In the genomic region with DNA sequence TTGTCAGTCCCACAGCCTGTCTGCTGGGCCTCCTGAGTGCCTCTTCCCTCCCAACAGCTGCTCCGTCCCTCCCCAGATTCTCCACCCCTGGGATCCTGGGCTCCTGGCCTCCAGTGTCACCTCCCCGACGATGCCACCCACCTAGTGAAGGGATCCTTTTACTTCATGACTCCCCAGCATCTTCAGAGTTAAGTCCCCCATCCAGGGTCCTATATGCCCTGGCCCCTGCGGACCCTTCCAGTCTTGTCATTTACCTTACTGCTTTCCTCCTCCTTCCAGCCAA, we compare ENCODE assay signal across 13 cellular contexts. TPM values are rescaled to one million over a fixed set of nuclear protein-coding genes. Genes with fewer than 3 reads are reported as not detected.
A peak's percentile ranks its signal among the peaks of the same experiment; 100 is the strongest.
DNase-seq lines count a peak whose midpoint lies in the region; ATAC-seq, FAIRE-seq and TF ChIP-seq lines count a peak whose summit lies in the region.
"Had no signal": no experiment of that assay in that cellular context is flagged by ENCODE, and none has a peak within 500 bp of the region (broad histone marks: within the 10 kb centered on the region; RNA-seq: fewer than 3 reads in every experiment).

No MANE protein-coding gene starts in this region.

- no peak for TF ChIP-seq RAD21 in HCT116 (IDR thresholded peaks at IDR 0.05; ENCODE audit: low read depth)

- H3K27me3 ChIP-seq in HCT116 (ENCODE audit: insufficient read depth, low read length) (no peaks in the 10 kb centered on the region), sigmoid colon (no peaks in the 10 kb centered on the region)

- no TSS peak for BruUV-seq in HCT116 (replicated peaks; lab: Mats Ljungman, UMichigan)

- 82 to 83% methylated on average over 4 of the region's 4 CpGs for WGBS in sigmoid colon, 2 donors

- TF ChIP-seq CTCF in HCT116 (IDR thresholded peaks at IDR 0.05 in 2 of 3, conservative IDR thresholded peaks at IDR 0.05 in 1 of 3; ENCODE audit: borderline replicate concordance in 1 of 3, insufficient read depth in 1 of 3, low read depth in 2 of 3, low read length in 2 of 3) (no peak), kidney (IDR thresholded peaks at IDR 0.05; ENCODE audit: borderline replicate concordance, extremely low read depth, insufficient read depth) (no peak), sigmoid colon (IDR thresholded peaks at IDR 0.05) (no peak)

- H2AFZ ChIP-seq in HCT116 (ENCODE audit: low read depth, low read length, poor library complexity, severe bottlenecking) = no peak overlapping the region

- no peaks in the 10 kb centered on the region for H3K9me2 ChIP-seq in HCT116 (ENCODE audit: insufficient read depth)

- H3K36me3 ChIP-seq in HCT116 (ENCODE audit: control insufficient read depth in 1 of 2, insufficient read depth in 2 of 2, low read length in 2 of 2) (peaks cover 5% of the 10 kb centered on the region in 2 experiments; a peak in 2 of 4 replicates), kidney (ENCODE audit: control insufficient read depth in 1 of 2, insufficient read depth in 2 of 2, low read length in 2 of 2) (peaks cover under 1 to 6% of the 10 kb centered on the region in 2 donors), sigmoid colon (peaks cover 0 to 5% (median 3%) of the 10 kb centered on the region in 4 donors)

- no peaks in the 10 kb centered on the region for H3K9me3 Mint-ChIP-seq in activated T-helper 1 cell treated with anti-CD3 and anti-CD28 coated beads, Interleukin-12 subunit alpha, Interleukin-12 subunit beta, Interleukin-2, Interleukin-4 antibody, amounts not matched to agents 30 ng/mL and 10 ng/mL and 1 ng/mL, durations not matched to agents 14 hours and 24 hours and 36 hours
- H3K9me3 Mint-ChIP-seq: memory B cell had no signal

- peaks cover 8% of the 10 kb centered on the region for H3K79me2 ChIP-seq in HCT116 (ENCODE audit: insufficient read depth, low read length)

- no peaks in the 10 kb centered on the region for H3K9me3 ChIP-seq in HCT116 (ENCODE audit: control insufficient read depth in 1 of 2, insufficient read depth in 1 of 2, low read depth in 1 of 2, low read length in 2 of 2)
- no peaks in the 10 kb centered on the region for H3K9me3 ChIP-seq in kidney (ENCODE audit: control insufficient read depth in 1 of 2, low read length in 2 of 2)
- no peaks in the 10 kb centered on the region for H3K9me3 ChIP-seq in sigmoid colon

- H3K4me2 ChIP-seq in HCT116 (ENCODE audit: low read length) = peak overlapping the region; percentile 84

- FAIRE-seq in kidney (lab: Jason Lieb, UNC) = no peak
- FAIRE-seq in GM19239 (lab: Jason Lieb, UNC) = no peak
- FAIRE-seq: frontal cortex had no signal

- H3K27me3 Mint-ChIP-seq in activated T-helper 1 cell treated with anti-CD3 and anti-CD28 coated beads, Interleukin-12 subunit alpha, Interleukin-12 subunit beta, Interleukin-2, Interleukin-4 antibody, amounts not matched to agents 30 ng/mL and 10 ng/mL and 1 ng/mL, durations not matched to agents 14 hours and 24 hours and 36 hours (ENCODE audit: insufficient read depth) = peaks cover 3% of the 10 kb centered on the region
- H3K27me3 Mint-ChIP-seq: memory B cell had no signal

- H3K27ac ChIP-seq in HCT116 (ENCODE audit: low read depth, low read length) (peak overlapping the region; percentile 68), kidney (ENCODE audit: low read depth in 2 of 2, low read length in 2 of 2) (peak overlapping the region; percentile 88 to 93), sigmoid colon (peak overlapping the region; percentile 60 to 67 (median 65))

- H3K9ac ChIP-seq in HCT116 (ENCODE audit: low read length) (peak overlapping the region; percentile 37), kidney (ENCODE audit: low read length in 2 of 2) (peak overlapping the region; percentile 18 to 43)

- H3K4me1 Mint-ChIP-seq in activated T-helper 1 cell treated with anti-CD3 and anti-CD28 coated beads, Interleukin-12 subunit alpha, Interleukin-12 subunit beta, Interleukin-2, Interleukin-4 antibody, amounts not matched to agents 30 ng/mL and 10 ng/mL and 1 ng/mL, durations not matched to agents 14 hours and 24 hours and 36 hours (ENCODE audit: low read depth) = peaks cover 26% of the 10 kb centered on the region

- no peaks in the 10 kb centered on the region for H4K20me1 ChIP-seq in HCT116 (ENCODE audit: insufficient read depth)

- H3K4me3 Mint-ChIP-seq in activated T-helper 1 cell treated with anti-CD3 and anti-CD28 coated beads, Interleukin-12 subunit alpha, Interleukin-12 subunit beta, Interleukin-2, Interleukin-4 antibody, amounts not matched to agents 30 ng/mL and 10 ng/mL and 1 ng/mL, durations not matched to agents 14 hours and 24 hours and 36 hours = no peak overlapping the region
- H3K4me3 Mint-ChIP-seq: memory B cell had no signal

- ATAC-seq in HCT116 = no peak

- peak overlapping the region; percentile 4 for H3K27ac Mint-ChIP-seq in activated T-helper 1 cell treated with anti-CD3 and anti-CD28 coated beads, Interleukin-12 subunit alpha, Interleukin-12 subunit beta, Interleukin-2, Interleukin-4 antibody, amounts not matched to agents 30 ng/mL and 10 ng/mL and 1 ng/mL, durations not matched to agents 14 hours and 24 hours and 36 hours

- POLR2A ChIA-PET in HCT116 (lab: Charles Lee) = interaction anchor here (1.0 to 4.7 kb wide), 2 partner anchors 9 to 15 kb away, joined by 3 to 23 read pairs; a partner anchor contains a TSS

- H3K36me3 Mint-ChIP-seq in activated T-helper 1 cell treated with anti-CD3 and anti-CD28 coated beads, Interleukin-12 subunit alpha, Interleukin-12 subunit beta, Interleukin-2, Interleukin-4 antibody, amounts not matched to agents 30 ng/mL and 10 ng/mL and 1 ng/mL, durations not matched to agents 14 hours and 24 hours and 36 hours (ENCODE audit: low read depth) = peaks cover 9% of the 10 kb centered on the region
- H3K36me3 Mint-ChIP-seq: memory B cell had no signal

- intact Hi-C loops in HCT116 (cut with micrococcal nuclease) (loop anchor here (1.0 kb wide), 1 partner anchor 13 kb away; no protein-coding TSS in a partner anchor), kidney (cut with DNase I) (no loop called here), sigmoid colon (cut with DNase I) (no loop called here)
- intact Hi-C loops in activated T-helper 1 cell treated with anti-CD3 and anti-CD28 coated beads, Interleukin-12 subunit alpha, Interleukin-12 subunit beta, Interleukin-2, Interleukin-4 antibody, amounts not matched to agents 30 ng/mL and 10 ng/mL and 1 ng/mL, durations not matched to agents 14 hours and 24 hours and 36 hours (cut with micrococcal nuclease) = no loop called here

- no peak for TF ChIP-seq POLR2A in HCT116 (IDR thresholded peaks at IDR 0.05; ENCODE audit: borderline replicate concordance, extremely low read depth, insufficient read depth, insufficient read length)
- TF ChIP-seq POLR2A in sigmoid colon (IDR thresholded peaks at IDR 0.05) = no peak

- H3K4me3 ChIP-seq in HCT116 (replicated peaks in 1 of 2; ENCODE audit: low read depth in 1 of 2, low read length in 2 of 2) (no peak overlapping the region), kidney (ENCODE audit: low read length in 2 of 2) (no peak overlapping the region), sigmoid colon (no peak overlapping the region)

- CTCF ChIA-PET in HCT116 (lab: Charles Lee) = no interaction called here

- H3K4me1 ChIP-seq in HCT116 (ENCODE audit: control insufficient read depth in 1 of 2, insufficient read depth in 2 of 2, low read length in 2 of 2) = peaks cover 40 to 79% of the 10 kb centered on the region in 2 experiments
- peaks cover 7 to 8% of the 10 kb centered on the region in 2 donors for H3K4me1 ChIP-seq in kidney (ENCODE audit: control insufficient read depth in 1 of 2, insufficient read depth in 1 of 2, low read depth in 1 of 2, low read length in 2 of 2)
- peaks cover 0 to 14% (median 14%) of the 10 kb centered on the region in 4 donors for H3K4me1 ChIP-seq in sigmoid colon

- RAD21 ChIA-PET in HCT116 (lab: Charles Lee; ENCODE audit: low non-redundant PET in 1 of 2, low total read pairs in 2 of 2, uncharacterized antibody in 2 of 2, unreplicated experiment in 2 of 2) = no interaction called here

- no peak for TF ChIP-seq EP300 in sigmoid colon (IDR thresholded peaks at IDR 0.05)

- DNase-seq in HCT116 (ENCODE audit: low read depth, low spot score) = no peak
- no peak for DNase-seq in activated T-helper 1 cell treated with anti-CD3 and anti-CD28 coated beads, Interleukin-12 subunit alpha, Interleukin-12 subunit beta, Interleukin-2, Interleukin-4 antibody, amounts not matched to agents 30 ng/mL and 10 ng/mL and 1 ng/mL, durations not matched to agents 14 hours and 24 hours and 36 hours (ENCODE audit: low spot score)
- no peak for DNase-seq in kidney
- no peak for DNase-seq in sigmoid colon
- DNase-seq in C1 segment of cervical spinal cord (lab: John Stamatoyannopoulos, UW) = no peak
- DNase-seq in AG20443 (ENCODE audit: low spot score) = no peak
- DNase-seq in GM19239 (ENCODE audit: insufficient read length, low spot score) = no peak
- DNase-seq in NCI-H2107 treated with DMSO at 0.1 percent for 48 hours (lab: John Stamatoyannopoulos, UW; ENCODE audit: unreplicated experiment) = no peak
- DNase-seq: activated CD8-positive, alpha-beta memory T cell treated with anti-CD3 and anti-CD28 coated beads, Interleukin-2, amount 50 U/mL, for 48 hours; stimulated activated naive CD4-positive, alpha-beta T cell had no signal

RNA-seq across cellular contexts. Expression of a gene that starts 4.5 kb away (rescaled TPM):
- total RNA-seq in HCT116 (2021; ENCODE audit: unreplicated experiment) (4.8 TPM), kidney (4.5 TPM), sigmoid colon (1 to 10 TPM; 3.5 to 8.6 (median 5.0) TPM)
- polyA plus RNA-seq in HCT116 (2012) = 4.8 and 5.1 TPM in 2 replicates
- 0.99 and 1.7 TPM in 2 replicates for total RNA-seq in activated T-helper 1 cell treated with anti-CD3 and anti-CD28 coated beads, Interleukin-12 subunit alpha, Interleukin-12 subunit beta, Interleukin-2, Interleukin-4 antibody, amounts not matched to agents 30 ng/mL and 10 ng/mL and 1 ng/mL, durations not matched to agents 14 hours and 24 hours and 36 hours
- polyA plus RNA-seq in kidney (ENCODE audit: insufficient read depth, low read depth, low replicate concordance) (12.6 TPM), sigmoid colon (1 to 10 TPM in 2 of 3 donors, under 1 TPM in 1; 0.69 to 2.0 (median 1.8) TPM)

RNA-seq across cellular contexts. Expression of a gene that starts 8.1 kb away (rescaled TPM):
- 30.3 TPM for total RNA-seq in HCT116 (2021; ENCODE audit: unreplicated experiment)
- 44.7 and 48.8 TPM in 2 replicates for polyA plus RNA-seq in HCT116 (2012)
- total RNA-seq in activated T-helper 1 cell treated with anti-CD3 and anti-CD28 coated beads, Interleukin-12 subunit alpha, Interleukin-12 subunit beta, Interleukin-2, Interleukin-4 antibody, amounts not matched to agents 30 ng/mL and 10 ng/mL and 1 ng/mL, durations not matched to agents 14 hours and 24 hours and 36 hours = 18.3 and 19.4 TPM in 2 replicates
- 14.8 TPM for total RNA-seq in kidney
- polyA plus RNA-seq in kidney (ENCODE audit: insufficient read depth, low read depth, low replicate concordance) = 18.2 TPM
- 10 to 100 TPM; 10.2 to 29.2 (median 15.7) TPM for total RNA-seq in sigmoid colon
- polyA plus RNA-seq in sigmoid colon = 10 to 100 TPM; 14.4 to 44.4 (median 24.0) TPM

RNA-seq across cellular contexts. Expression of a gene that starts 26.5 kb away (rescaled TPM):
- total RNA-seq in HCT116 (2021; ENCODE audit: unreplicated experiment) (32.4 TPM), kidney (38.4 TPM), sigmoid colon (10 to 100 TPM; 15.5 to 34.2 (median 26.0) TPM)
- polyA plus RNA-seq in HCT116 (2012) = 34.9 and 41.4 TPM in 2 replicates
- 6.4 and 10.0 TPM in 2 replicates for total RNA-seq in activated T-helper 1 cell treated with anti-CD3 and anti-CD28 coated beads, Interleukin-12 subunit alpha, Interleukin-12 subunit beta, Interleukin-2, Interleukin-4 antibody, amounts not matched to agents 30 ng/mL and 10 ng/mL and 1 ng/mL, durations not matched to agents 14 hours and 24 hours and 36 hours
- polyA plus RNA-seq in kidney (ENCODE audit: insufficient read depth, low read depth, low replicate concordance) (29.9 TPM), sigmoid colon (10 to 100 TPM; 28.9 to 60.7 (median 30.4) TPM)

RNA-seq across cellular contexts. Expression of a gene that starts 27.7 kb away (rescaled TPM):
- total RNA-seq in HCT116 (2021; ENCODE audit: unreplicated experiment) (0.74 TPM), kidney (0.09 TPM), sigmoid colon (under 1 TPM in 2 of 4 donors, not detected in 2; 0.14 to 0.36 TPM)
- 0.61 and 0.77 TPM in 2 replicates for polyA plus RNA-seq in HCT116 (2012)
- not detected in 2 replicates for total RNA-seq in activated T-helper 1 cell treated with anti-CD3 and anti-CD28 coated beads, Interleukin-12 subunit alpha, Interleukin-12 subunit beta, Interleukin-2, Interleukin-4 antibody, amounts not matched to agents 30 ng/mL and 10 ng/mL and 1 ng/mL, durations not matched to agents 14 hours and 24 hours and 36 hours
- polyA plus RNA-seq in kidney (ENCODE audit: insufficient read depth, low read depth, low replicate concordance) (not detected), sigmoid colon (under 1 TPM in 1 of 3 donors, not detected in 2; 0.06 TPM)
- total RNA-seq: frontal cortex; T-helper 2 cell treated with Interferon-gamma antibody and Interleukin-4, amounts not matched to agents 100 ng/mL and 5 ng/mL, for 36 hours had no signal

RNA-seq across cellular contexts. Expression of a gene that starts 47.9 kb away (rescaled TPM):
- 113 TPM for total RNA-seq in HCT116 (2021; ENCODE audit: unreplicated experiment)
- 330 and 425 TPM in 2 replicates for polyA plus RNA-seq in HCT116 (2012)
- total RNA-seq in activated T-helper 1 cell treated with anti-CD3 and anti-CD28 coated beads, Interleukin-12 subunit alpha, Interleukin-12 subunit beta, Interleukin-2, Interleukin-4 antibody, amounts not matched to agents 30 ng/mL and 10 ng/mL and 1 ng/mL, durations not matched to agents 14 hours and 24 hours and 36 hours = 6.1 and 8.2 TPM in 2 replicates
- 89.9 TPM for total RNA-seq in kidney
- 248 TPM for polyA plus RNA-seq in kidney (ENCODE audit: insufficient read depth, low read depth, low replicate concordance)
- 100 to 1,000 TPM; 115 to 232 (median 210) TPM for total RNA-seq in sigmoid colon
- 100 to 1,000 TPM; 139 to 224 (median 196) TPM for polyA plus RNA-seq in sigmoid colon
